ENCODE assay signal across 21 cellular contexts in the genomic region with DNA sequence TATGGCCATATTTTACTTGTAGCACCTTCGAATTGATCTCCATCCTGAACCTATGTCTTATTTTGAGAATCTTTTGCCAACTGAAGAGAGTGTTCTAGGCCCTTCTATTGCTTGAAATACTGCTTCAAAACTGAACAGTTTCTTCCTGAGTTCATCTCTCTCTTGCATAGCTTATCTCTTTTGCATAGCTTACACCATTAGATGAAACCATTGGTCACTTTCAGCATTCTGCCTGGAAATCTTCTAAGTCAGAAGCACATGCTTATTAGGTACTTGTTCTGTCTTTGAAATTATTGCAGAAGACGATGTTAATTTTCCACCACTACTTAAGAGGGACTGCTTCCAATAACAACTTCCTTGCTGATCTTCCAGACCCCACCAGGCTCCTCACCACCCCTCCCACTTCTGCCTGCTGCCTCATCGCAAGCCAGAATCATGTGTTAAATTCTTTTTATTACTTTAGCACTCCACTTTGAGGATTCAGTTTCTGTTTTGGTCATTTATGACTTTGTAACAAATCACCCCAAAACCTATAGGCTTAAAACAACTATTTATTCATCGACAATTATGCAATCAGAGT.
DNase-seq lines count a peak whose midpoint lies in the region; ATAC-seq and TF ChIP-seq lines count a peak whose summit lies in the region.
"Had no signal": no experiment of that assay in that cellular context is flagged by ENCODE, and none has a peak within 500 bp of the region (broad histone marks: within the 10 kb centered on the region; RNA-seq: fewer than 3 reads in every experiment).

No MANE protein-coding gene starts in this region.

- no peak overlapping the region for H3K14ac ChIP-seq in mesenchymal stem cell (ENCODE audit: low read length in 2 of 2)

- no peak overlapping the region for H2AFZ ChIP-seq in mesenchymal stem cell (ENCODE audit: low read depth, low read length)

- H3K4ac ChIP-seq in mesenchymal stem cell (ENCODE audit: low read depth in 1 of 2, low read length in 2 of 2), result no peak overlapping the region

- no peak overlapping the region for H3K4me2 ChIP-seq in mesenchymal stem cell (ENCODE audit: low read length, poor library complexity, severe bottlenecking)
- H3K4me2 ChIP-seq: KMS-11 had no signal

- no peak overlapping the region for H3K4me3 ChIP-seq in choroid plexus epithelial cell (ENCODE audit: low read depth, low read length)
- peak overlapping the region in 1 of 2 experiments; percentile 35 for H3K4me3 ChIP-seq in mesenchymal stem cell (ENCODE audit: insufficient read depth in 1 of 2, low read depth in 1 of 2, low read length in 2 of 2)
- H3K4me3 ChIP-seq: spleen, testis had no signal

- no peak overlapping the region for H4K8ac ChIP-seq in mesenchymal stem cell (ENCODE audit: low read length)

- no peaks in the 10 kb centered on the region for H3K9me3 ChIP-seq in mesenchymal stem cell (ENCODE audit: control insufficient read depth, low read length)
- H3K9me3 ChIP-seq: spleen, testis had no signal

- no peak overlapping the region for H2AK5ac ChIP-seq in mesenchymal stem cell (ENCODE audit: low read length, severe bottlenecking)

- DNase-seq in NCI-H82 (lab: John Stamatoyannopoulos, UW) (peak; percentile 34), NCI-H82 treated with DMSO at 0.1 percent for 48 hours (lab: John Stamatoyannopoulos, UW; ENCODE audit: unreplicated experiment) (no peak), choroid plexus epithelial cell (ENCODE audit: low read depth) (peak; percentile 54), mesenchymal stem cell (peak; percentile 7), substantia nigra (lab: John Stamatoyannopoulos, UW) (no peak), foreskin melanocyte (no peak), SKM-1 treated with dmso at 0.1 percent for 144 hours (lab: John Stamatoyannopoulos, UW; ENCODE audit: unreplicated experiment) (no peak)
- DNase-seq: activated CD4-positive, CD25-positive, alpha-beta regulatory T cell treated with anti-CD3 and anti-CD28 coated beads, Interleukin-2, amount 50 U/mL, for 72 hours; activated naive CD8-positive, alpha-beta T cell treated with anti-CD3 and anti-CD28 coated beads, Interleukin-2, amount 10 ng/mL, durations not matched to agents 7 days and 5 days; effector memory CD4-positive, alpha-beta T cell; NCI-H1092 treated with DMSO at 0.1 percent for 48 hours; NCI-H2107; NCI-H526; posterior cingulate gyrus; spleen; T-helper 2 cell; testis had no signal

- no peak overlapping the region for H4K91ac ChIP-seq in mesenchymal stem cell (ENCODE audit: low read length)

- H3K27ac ChIP-seq in mesenchymal stem cell (ENCODE audit: low read length, poor library complexity, severe bottlenecking) (no peak overlapping the region), substantia nigra (ENCODE audit: low read depth, low read length, poor library complexity, severe bottlenecking) (peak overlapping the region; percentile 44)
- H3K27ac ChIP-seq: 22Rv1, KMS-11, spleen had no signal

- no peaks in the 10 kb centered on the region for H3K27me3 ChIP-seq in mesenchymal stem cell (ENCODE audit: control insufficient read depth in 1 of 2, insufficient read depth in 1 of 2, low read length in 2 of 2)
- H3K27me3 ChIP-seq: spleen, testis had no signal

- no peak for TF ChIP-seq CTCF in choroid plexus epithelial cell (conservative IDR thresholded peaks at IDR 0.05; ENCODE audit: low read depth, low read length)

- WGBS in mesenchymal stem cell, result 50% methylated on average over 3 of the region's 4 CpGs

- no peaks in the 10 kb centered on the region for H3K36me3 ChIP-seq in mesenchymal stem cell (ENCODE audit: control insufficient read depth in 1 of 2, insufficient read depth in 2 of 2, low read depth in 1 of 2, low read length in 2 of 2)
- H3K36me3 ChIP-seq: spleen had no signal

- no peak overlapping the region for H2BK120ac ChIP-seq in mesenchymal stem cell (ENCODE audit: low read depth, low read length)

- H3K18ac ChIP-seq in mesenchymal stem cell (ENCODE audit: low read depth in 1 of 2, low read length in 2 of 2), result peak overlapping the region; percentile 52 to 71

- peak overlapping the region in 1 of 2 experiments; percentile 80 for H2BK12ac ChIP-seq in mesenchymal stem cell (ENCODE audit: low read length in 2 of 2)

- H3K9ac ChIP-seq in mesenchymal stem cell (ENCODE audit: low read length), result peak overlapping the region; percentile 9
- H3K9ac ChIP-seq: KMS-11 had no signal

- no peaks in the 10 kb centered on the region for H3K79me1 ChIP-seq in mesenchymal stem cell (replicated peaks; ENCODE audit: low read length, poor library complexity, severe bottlenecking)

- H2BK5ac ChIP-seq in mesenchymal stem cell (ENCODE audit: low read depth, low read length, poor library complexity, severe bottlenecking), result no peak overlapping the region

- H2BK15ac ChIP-seq in mesenchymal stem cell (ENCODE audit: low read depth, poor library complexity, severe bottlenecking), result no peak overlapping the region

- no peaks in the 10 kb centered on the region for H3K4me1 ChIP-seq in mesenchymal stem cell (ENCODE audit: control insufficient read depth, insufficient read depth, low read depth, low read length)
- H3K4me1 ChIP-seq: spleen had no signal

- no peak overlapping the region for H3K23ac ChIP-seq in mesenchymal stem cell (ENCODE audit: low read length in 2 of 2)

- no peak for ATAC-seq in GM18511 (IDR thresholded peaks at IDR 0.05; ENCODE audit: unreplicated experiment)
- ATAC-seq: HCT116 had no signal

Comparison
In these comparisons a context has a peak if more than half of its experiments do, and no peak if none do; other contexts are left out.
1. DNase-seq: peak in NCI-H82 (single experiment), choroid plexus epithelial cell (single experiment) and mesenchymal stem cell (single experiment); none in NCI-H82 treated with DMSO at 0.1 percent for 48 hours (single experiment), substantia nigra (0 of 49), foreskin melanocyte (single experiment) and SKM-1 treated with dmso at 0.1 percent for 144 hours (single experiment).